Comparison of ENCODE assay signal across 9 cellular contexts in the genomic region with DNA sequence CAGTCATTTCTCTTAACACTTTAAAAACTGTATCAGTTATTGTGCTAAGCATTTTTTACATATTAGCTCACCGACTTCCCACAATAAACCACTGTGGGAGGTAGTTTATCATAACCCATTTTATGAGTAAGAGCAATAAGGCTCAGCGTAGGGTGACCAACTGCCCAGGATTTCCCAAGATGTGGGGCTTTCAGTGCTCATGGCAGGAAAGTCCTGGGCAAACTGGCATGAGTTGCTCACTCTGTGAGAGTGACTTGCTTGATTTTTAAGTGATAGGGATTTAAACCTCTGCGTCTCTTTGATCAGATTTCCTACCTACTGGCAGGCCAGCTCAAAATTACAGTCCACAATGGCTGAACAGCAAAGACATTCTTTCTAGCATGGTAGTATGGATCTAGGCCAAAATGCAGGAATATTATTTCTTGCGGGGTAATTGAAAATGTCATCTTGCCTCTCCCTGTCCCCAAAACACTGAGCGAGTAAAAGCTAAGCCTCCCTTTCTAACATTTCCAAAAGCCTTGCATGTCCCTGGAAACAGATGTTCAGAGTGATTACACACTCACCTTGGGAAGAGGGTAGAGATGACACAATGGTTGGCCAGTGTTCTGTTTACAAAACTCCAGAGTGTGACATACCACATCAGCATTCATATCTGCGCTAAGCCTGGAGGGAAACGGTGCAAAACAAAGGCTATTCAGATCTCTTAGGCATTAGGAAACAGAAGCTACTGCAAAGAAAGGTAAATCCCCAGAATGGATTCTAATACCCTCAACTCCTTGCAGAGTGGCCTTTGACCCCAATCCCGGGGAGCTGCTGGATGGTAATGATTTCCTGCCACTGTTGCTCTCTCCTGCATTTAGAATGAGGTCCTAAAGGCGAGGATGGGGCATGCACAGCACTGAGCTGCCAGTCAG.
DNase-seq lines count a peak whose midpoint lies in the region; ATAC-seq lines count a peak whose summit lies in the region.
"Had no signal": no experiment of that assay in that cellular context is flagged by ENCODE, and none has a peak within 500 bp of the region (broad histone marks: within the 10 kb centered on the region; RNA-seq: fewer than 3 reads in every experiment).

No MANE protein-coding gene starts in this region.

- H3K36me3 ChIP-seq in SJSA1: no peaks in the 10 kb centered on the region
- H3K36me3 ChIP-seq in H7 (replicated peaks; ENCODE audit: control insufficient read depth, insufficient read depth, low read length): no peaks in the 10 kb centered on the region
- H3K36me3 ChIP-seq: BLaER1 had no signal

- peak; percentile 87 for ATAC-seq in stimulated activated effector memory CD8-positive, alpha-beta T cell treated with anti-CD3 and anti-CD28 coated beads, Interleukin-12 subunit alpha, Interleukin-12 subunit beta, amount 100 ng/mL, for 72 hours

- H3K27ac Mint-ChIP-seq in stimulated activated effector memory CD8-positive, alpha-beta T cell treated with anti-CD3 and anti-CD28 coated beads, Interleukin-12 subunit alpha, Interleukin-12 subunit beta, amount 100 ng/mL, for 72 hours: peak overlapping the region; percentile 77

- peaks cover 69% of the 10 kb centered on the region for H3K4me1 Mint-ChIP-seq in stimulated activated effector memory CD8-positive, alpha-beta T cell treated with anti-CD3 and anti-CD28 coated beads, Interleukin-12 subunit alpha, Interleukin-12 subunit beta, amount 100 ng/mL, for 72 hours

- H3K27ac ChIP-seq in SJSA1: peak overlapping the region; percentile 100
- H3K27ac ChIP-seq: BLaER1 had no signal

- H3K4me3 ChIP-seq in SJSA1: no peak overlapping the region
- no peak overlapping the region for H3K4me3 ChIP-seq in H7 (ENCODE audit: insufficient read depth, low read depth, low read length)
- H3K4me3 ChIP-seq: BLaER1 had no signal

- DNase-seq in NCI-H2107 treated with DMSO at 0.1 percent for 48 hours (lab: John Stamatoyannopoulos, UW; ENCODE audit: unreplicated experiment) (peak; percentile 24), NCI-H2107 (lab: John Stamatoyannopoulos, UW) (no peak), SJSA1 (ENCODE audit: low read depth in 1 of 2, low spot score in 2 of 2) (peak; percentile 88 to 89), hepatic stellate cell (ENCODE audit: low spot score) (peak; percentile 37), H7 (no peak), SIG-M5 treated with dmso at 0.1 percent for 504 hours (lab: John Stamatoyannopoulos, UW; ENCODE audit: unreplicated experiment) (no peak), NCI-H1105 treated with DMSO at 0.1 percent for 48 hours (lab: John Stamatoyannopoulos, UW) (no peak)
- DNase-seq in stimulated activated effector memory CD8-positive, alpha-beta T cell treated with anti-CD3 and anti-CD28 coated beads, Interleukin-12 subunit alpha, Interleukin-12 subunit beta, amount 100 ng/mL, for 72 hours (ENCODE audit: low spot score in 2 of 2): no peak

- H3K9me3 ChIP-seq in SJSA1 (replicated peaks): no peaks in the 10 kb centered on the region
- H3K9me3 ChIP-seq: BLaER1 had no signal

- H3K4me3 Mint-ChIP-seq in stimulated activated effector memory CD8-positive, alpha-beta T cell treated with anti-CD3 and anti-CD28 coated beads, Interleukin-12 subunit alpha, Interleukin-12 subunit beta, amount 100 ng/mL, for 72 hours: no peak overlapping the region

- peaks cover 69% of the 10 kb centered on the region for H3K4me1 ChIP-seq in SJSA1 (replicated peaks)
- H3K4me1 ChIP-seq: BLaER1 had no signal

- peaks cover 50% of the 10 kb centered on the region for H3K36me3 Mint-ChIP-seq in stimulated activated effector memory CD8-positive, alpha-beta T cell treated with anti-CD3 and anti-CD28 coated beads, Interleukin-12 subunit alpha, Interleukin-12 subunit beta, amount 100 ng/mL, for 72 hours

- H3K9me3 Mint-ChIP-seq in stimulated activated effector memory CD8-positive, alpha-beta T cell treated with anti-CD3 and anti-CD28 coated beads, Interleukin-12 subunit alpha, Interleukin-12 subunit beta, amount 100 ng/mL, for 72 hours: no peaks in the 10 kb centered on the region

- H3K27me3 ChIP-seq in SJSA1 (replicated peaks) (no peaks in the 10 kb centered on the region), H7 (ENCODE audit: control insufficient read depth, insufficient read depth, low read length) (no peaks in the 10 kb centered on the region)
- H3K27me3 ChIP-seq: BLaER1 had no signal

Comparison
In these comparisons a context has a peak if more than half of its experiments do, and no peak if none do; other contexts are left out.
1. DNase-seq: peak in NCI-H2107 treated with DMSO at 0.1 percent for 48 hours (single experiment), SJSA1 (2 of 2) and hepatic stellate cell (single experiment); none in NCI-H2107 (single experiment), stimulated activated effector memory CD8-positive, alpha-beta T cell treated with anti-CD3 and anti-CD28 coated beads, Interleukin-12 subunit alpha, Interleukin-12 subunit beta, amount 100 ng/mL, for 72 hours (0 of 2), H7 (single experiment), SIG-M5 treated with dmso at 0.1 percent for 504 hours (single experiment) and NCI-H1105 treated with DMSO at 0.1 percent for 48 hours (single experiment).